Comparison of ENCODE assay signal across 1 cellular context in the genomic region with DNA sequence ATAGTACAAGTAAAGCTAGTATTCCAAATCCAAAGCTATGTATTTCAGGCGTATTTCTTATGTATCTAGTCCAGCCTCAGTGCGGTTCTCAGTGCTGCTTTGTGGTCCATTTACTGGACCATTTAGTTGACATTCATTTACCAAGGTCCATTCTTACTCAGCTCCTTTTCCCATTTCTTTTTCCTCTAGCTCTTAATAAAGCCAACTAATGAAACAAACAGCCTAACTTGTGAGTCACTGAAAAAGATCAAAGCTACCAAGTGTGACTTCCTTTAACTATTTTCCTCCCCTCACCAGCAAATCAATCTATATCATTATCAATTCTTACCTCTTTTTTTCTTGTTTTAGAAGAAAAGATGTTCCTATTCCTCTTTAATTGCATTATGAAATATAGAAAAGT.
TF ChIP-seq lines count a peak whose summit lies in the region.

No MANE protein-coding gene starts in this region.

TF ChIP-seq in SK-N-SH, 30 proteins besides CTCF, POLR2A, EP300 and RAD21 (continued from another document):
- TF ChIP-seq IRF3 (IDR thresholded peaks at IDR 0.05; ENCODE audit: low read depth, low read length), result no peak
- TF ChIP-seq TAF1 (IDR thresholded peaks at IDR 0.05; ENCODE audit: borderline replicate concordance, low read depth, low read length), result no peak
- TF ChIP-seq MXI1 (IDR thresholded peaks at IDR 0.05; ENCODE audit: low read depth, low read length), result no peak
- TF ChIP-seq FOSL2 (IDR thresholded peaks at IDR 0.05; ENCODE audit: borderline replicate concordance, low read depth), result no peak
- TF ChIP-seq MEF2A (IDR thresholded peaks at IDR 0.05; ENCODE audit: borderline replicate concordance, low read depth), result no peak
- no peak for TF ChIP-seq TCF12 (IDR thresholded peaks at IDR 0.05)
- TF ChIP-seq, protein P1, sequence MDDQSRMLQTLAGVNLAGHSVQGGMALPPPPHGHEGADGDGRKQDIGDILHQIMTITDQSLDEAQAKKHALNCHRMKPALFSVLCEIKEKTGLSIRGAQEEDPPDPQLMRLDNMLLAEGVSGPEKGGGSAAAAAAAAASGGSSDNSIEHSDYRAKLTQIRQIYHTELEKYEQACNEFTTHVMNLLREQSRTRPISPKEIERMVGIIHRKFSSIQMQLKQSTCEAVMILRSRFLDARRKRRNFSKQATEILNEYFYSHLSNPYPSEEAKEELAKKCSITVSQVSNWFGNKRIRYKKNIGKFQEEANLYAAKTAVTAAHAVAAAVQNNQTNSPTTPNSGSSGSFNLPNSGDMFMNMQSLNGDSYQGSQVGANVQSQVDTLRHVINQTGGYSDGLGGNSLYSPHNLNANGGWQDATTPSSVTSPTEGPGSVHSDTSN (IDR thresholded peaks at IDR 0.05), result no peak
- TF ChIP-seq GABPA (IDR thresholded peaks at IDR 0.05; ENCODE audit: low read depth), result no peak
- TF ChIP-seq GATA2 (CRISPR knock-in tag; IDR thresholded peaks at IDR 0.05), result no peak
- TF ChIP-seq SIN3A (IDR thresholded peaks at IDR 0.05; ENCODE audit: borderline replicate concordance, low read depth, low read length), result no peak
- no peak for TF ChIP-seq POLR2AphosphoS5 (IDR thresholded peaks at IDR 0.05; ENCODE audit: low read depth, low read length)
- TF ChIP-seq CHD2 (IDR thresholded peaks at IDR 0.05; ENCODE audit: low read length, partially characterized antibody), result no peak
- TF ChIP-seq NFIC (IDR thresholded peaks at IDR 0.05; ENCODE audit: borderline replicate concordance), result no peak
